Comparison of ENCODE assay signal across 27 cellular contexts in genomic region chr7:115024276-115024675, GRCh38.
DNase-seq lines count a peak whose midpoint lies in the region; ATAC-seq and TF ChIP-seq lines count a peak whose summit lies in the region.
"Had no signal": no experiment of that assay in that cellular context is flagged by ENCODE, and none has a peak within 500 bp of the region (broad histone marks: within the 10 kb centered on the region; RNA-seq: fewer than 3 reads in every experiment).

No MANE protein-coding gene starts in this region.

- H3K9me3 Mint-ChIP-seq in activated naive CD8-positive, alpha-beta T cell (ENCODE audit: low read depth) = no peaks in the 10 kb centered on the region
- H3K9me3 Mint-ChIP-seq in activated naive CD8-positive, alpha-beta T cell treated with anti-CD3 and anti-CD28 coated beads, Interleukin-2, amount 50 U/mL, for 24 hours = no peaks in the 10 kb centered on the region
- H3K9me3 Mint-ChIP-seq: neural crest cell had no signal

- no peak overlapping the region for H2AFZ ChIP-seq in OCI-LY3 (ENCODE audit: low read depth, low read length)
- H2AFZ ChIP-seq: parathyroid adenoma had no signal

- no peak for ATAC-seq in activated naive CD8-positive, alpha-beta T cell treated with anti-CD3 and anti-CD28 coated beads, Interleukin-2, amount 50 U/mL, for 24 hours
- ATAC-seq in left ventricle myocardium superior (no peak), Right ventricle myocardium superior (ENCODE audit: poor library complexity) (no peak)
- ATAC-seq: activated CD8-positive, alpha-beta T cell treated with anti-CD3 and anti-CD28 coated beads, Interleukin-2, amount 10 ng/mL, durations not matched to agents 7 days and 5 days; HCT116; heart left ventricle; Panc1 had no signal

- H3K27ac ChIP-seq in OCI-LY3 (ENCODE audit: low read length) = no peak overlapping the region
- peak overlapping the region; percentile 18 for H3K27ac ChIP-seq in effector memory CD4-positive, alpha-beta T cell (ENCODE audit: insufficient read depth, low read length, poor library complexity, severe bottlenecking)
- H3K27ac ChIP-seq: adrenal gland, heart left ventricle, KMS-11, parathyroid adenoma, tibial nerve had no signal

- no peaks in the 10 kb centered on the region for H3K27me3 ChIP-seq in OCI-LY3 (ENCODE audit: low read depth, low read length)
- no peaks in the 10 kb centered on the region for H3K27me3 ChIP-seq in effector memory CD4-positive, alpha-beta T cell (replicated peaks; ENCODE audit: control insufficient read depth, insufficient read depth, low read length, poor library complexity, severe bottlenecking)
- H3K27me3 ChIP-seq: adrenal gland, heart left ventricle, tibial nerve had no signal

- no peak overlapping the region for H3K4me3 Mint-ChIP-seq in activated naive CD8-positive, alpha-beta T cell
- H3K4me3 Mint-ChIP-seq in activated naive CD8-positive, alpha-beta T cell treated with anti-CD3 and anti-CD28 coated beads, Interleukin-2, amount 50 U/mL, for 24 hours = no peak overlapping the region
- H3K4me3 Mint-ChIP-seq: activated CD8-positive, alpha-beta T cell treated with anti-CD3 and anti-CD28 coated beads, Interleukin-2, amount 10 ng/mL, durations not matched to agents 7 days and 5 days; brain; neural crest cell had no signal

- H3K9ac ChIP-seq in OCI-LY3 (ENCODE audit: low read length) = no peak overlapping the region
- H3K9ac ChIP-seq: KMS-11, parathyroid adenoma had no signal

- H3K36me3 Mint-ChIP-seq in activated naive CD8-positive, alpha-beta T cell = no peaks in the 10 kb centered on the region
- peaks cover 1% of the 10 kb centered on the region for H3K36me3 Mint-ChIP-seq in activated naive CD8-positive, alpha-beta T cell treated with anti-CD3 and anti-CD28 coated beads, Interleukin-2, amount 50 U/mL, for 24 hours (ENCODE audit: low read depth)
- H3K36me3 Mint-ChIP-seq: brain had no signal

- peaks cover 13% of the 10 kb centered on the region for H3K4me1 Mint-ChIP-seq in activated naive CD8-positive, alpha-beta T cell (ENCODE audit: low read depth)
- peaks cover 16% of the 10 kb centered on the region for H3K4me1 Mint-ChIP-seq in activated naive CD8-positive, alpha-beta T cell treated with anti-CD3 and anti-CD28 coated beads, Interleukin-2, amount 50 U/mL, for 24 hours

- H3K79me2 ChIP-seq in OCI-LY3 (ENCODE audit: low read length) = no peaks in the 10 kb centered on the region
- H3K79me2 ChIP-seq: parathyroid adenoma had no signal

- no peaks in the 10 kb centered on the region for H3K27me3 Mint-ChIP-seq in activated naive CD8-positive, alpha-beta T cell
- no peaks in the 10 kb centered on the region for H3K27me3 Mint-ChIP-seq in activated naive CD8-positive, alpha-beta T cell treated with anti-CD3 and anti-CD28 coated beads, Interleukin-2, amount 50 U/mL, for 24 hours

- H3K9me3 ChIP-seq in OCI-LY3 (ENCODE audit: insufficient read depth, low read length) = no peaks in the 10 kb centered on the region
- no peaks in the 10 kb centered on the region for H3K9me3 ChIP-seq in effector memory CD4-positive, alpha-beta T cell (ENCODE audit: control insufficient read depth, low read length)
- H3K9me3 ChIP-seq: adrenal gland, heart left ventricle, tibial nerve had no signal

- H4K20me1 ChIP-seq in OCI-LY3 (ENCODE audit: insufficient read depth, low read length) = no peaks in the 10 kb centered on the region

- TF ChIP-seq CTCF in OCI-LY3 (IDR thresholded peaks at IDR 0.05; ENCODE audit: low read depth, low read length) = no peak

- H3K4me1 ChIP-seq in OCI-LY3 (ENCODE audit: low read length) = peaks cover 17% of the 10 kb centered on the region
- H3K4me1 ChIP-seq in effector memory CD4-positive, alpha-beta T cell (ENCODE audit: control insufficient read depth, insufficient read depth, low read length, poor library complexity, severe bottlenecking) = peaks cover 3% of the 10 kb centered on the region
- H3K4me1 ChIP-seq: adrenal gland, parathyroid adenoma, tibial nerve had no signal

- no peak for DNase-seq in activated naive CD8-positive, alpha-beta T cell treated with anti-CD3 and anti-CD28 coated beads, Interleukin-2, amount 50 U/mL, for 24 hours
- no peak for DNase-seq in effector memory CD4-positive, alpha-beta T cell
- DNase-seq in RPMI8226 (no peak), left ventricle myocardium superior (no peak), NAMALWA (ENCODE audit: low spot score) (no peak), Right ventricle myocardium superior (no peak)
- DNase-seq: activated CD4-positive, CD25-positive, alpha-beta regulatory T cell treated with anti-CD3 and anti-CD28 coated beads, Interleukin-2, amount 50 U/mL, for 72 hours; activated CD8-positive, alpha-beta T cell treated with anti-CD3 and anti-CD28 coated beads, Interleukin-2, amount 10 ng/mL, durations not matched to agents 7 days and 5 days; activated gamma-delta T cell treated with Interleukin-2 at 50 U/mL for 16 hours; activated T-cell treated with anti-CD3 and anti-CD28 coated beads for 4 hours; adrenal gland; cerebellar nuclear complex; heart left ventricle; kidney glomerular epithelial cell; NCI-H510A; SIG-M5; stimulated activated CD4-positive, alpha-beta T cell treated with anti-CD3 and anti-CD28 coated beads, Interleukin-2, amount 100 ng/mL, for 24 hours had no signal

- intact Hi-C loops in left ventricle myocardium superior (cut with micrococcal nuclease) = no loop called here
- intact Hi-C loops in Right ventricle myocardium superior (cut with DNase I) = no loop called here

- H3K36me3 ChIP-seq in OCI-LY3 (replicated peaks; ENCODE audit: low read depth, low read length) = peaks cover 6% of the 10 kb centered on the region
- H3K36me3 ChIP-seq in effector memory CD4-positive, alpha-beta T cell (ENCODE audit: control insufficient read depth, insufficient read depth, low read length) = no peaks in the 10 kb centered on the region
- H3K36me3 ChIP-seq: adrenal gland, heart left ventricle, tibial nerve had no signal

- peak overlapping the region; percentile 41 for H3K27ac Mint-ChIP-seq in activated naive CD8-positive, alpha-beta T cell
- no peak overlapping the region for H3K27ac Mint-ChIP-seq in activated naive CD8-positive, alpha-beta T cell treated with anti-CD3 and anti-CD28 coated beads, Interleukin-2, amount 50 U/mL, for 24 hours
- H3K27ac Mint-ChIP-seq: activated CD8-positive, alpha-beta T cell treated with anti-CD3 and anti-CD28 coated beads, Interleukin-2, amount 10 ng/mL, durations not matched to agents 7 days and 5 days had no signal

- no peak overlapping the region for H3K4me3 ChIP-seq in OCI-LY3 (ENCODE audit: low read length)
- no peak overlapping the region for H3K4me3 ChIP-seq in effector memory CD4-positive, alpha-beta T cell (ENCODE audit: insufficient read depth, low read depth, low read length, poor library complexity, severe bottlenecking)
- H3K4me3 ChIP-seq: adrenal gland, heart left ventricle, smooth muscle cell, tibial nerve had no signal

- peak overlapping the region; percentile 40 for H3K4me2 ChIP-seq in OCI-LY3 (ENCODE audit: low read length)
- H3K4me2 ChIP-seq: KMS-11, smooth muscle cell had no signal
